Comparison of ENCODE assay signal across 8 cellular contexts in the genomic region with DNA sequence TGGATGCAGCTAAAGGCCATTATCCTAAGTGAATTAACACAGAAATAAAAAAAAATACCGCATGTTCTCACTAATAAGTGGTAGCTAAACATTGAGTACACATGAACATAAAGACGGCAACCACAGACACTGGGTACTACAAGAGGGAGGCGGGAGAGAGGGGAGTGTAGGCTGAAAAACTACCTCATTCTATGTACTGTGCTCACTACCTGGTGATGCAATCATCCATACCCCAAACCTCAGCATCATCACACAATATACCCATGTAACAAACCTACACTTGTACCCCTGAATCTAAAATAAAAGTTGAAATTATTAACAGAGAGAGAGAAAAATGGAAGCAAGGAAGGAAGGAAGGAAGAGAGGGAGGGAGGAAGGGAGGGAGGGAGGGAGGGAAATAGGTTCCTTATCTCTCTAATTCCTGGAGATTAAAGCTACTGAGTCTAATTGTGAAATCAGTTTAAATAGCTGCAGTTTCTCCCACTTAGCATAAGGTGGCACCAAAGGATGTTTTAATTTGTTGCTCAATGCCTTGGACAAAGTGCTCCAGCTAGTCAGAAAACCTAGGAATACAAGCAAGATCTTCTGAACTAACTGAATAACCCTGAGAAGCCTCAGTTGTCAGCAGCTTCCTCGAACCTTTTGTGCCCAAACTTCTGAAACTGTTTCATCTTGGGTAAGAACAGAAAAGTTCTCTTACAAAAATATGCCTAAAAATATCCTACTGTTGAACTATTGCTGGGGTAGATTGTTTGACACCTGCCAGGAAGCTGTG.
A peak's percentile ranks its signal among the peaks of the same experiment; 100 is the strongest.
DNase-seq lines count a peak whose midpoint lies in the region; ATAC-seq and TF ChIP-seq lines count a peak whose summit lies in the region.

No MANE protein-coding gene starts in this region.

- DNase-seq in ELR (ENCODE audit: low read depth) (peak; percentile 78), NOMO-1 treated with dmso at 0.1 percent for 144 hours (lab: John Stamatoyannopoulos, UW; ENCODE audit: unreplicated experiment) (peak; percentile 58), cerebellum (ENCODE audit: low spot score) (peak; percentile 39), lower lobe of right lung (no peak), aorta (no peak), ecto neural progenitor cell (ENCODE audit: low spot score) (no peak)
- DNase-seq in Jurkat, Clone E6-1 (ENCODE audit: low read depth, low spot score), result peak; percentile 61

- H3K36me3 ChIP-seq in lower lobe of right lung, result no peaks in the 10 kb centered on the region
- no peaks in the 10 kb centered on the region for H3K36me3 ChIP-seq in aorta (ENCODE audit: control insufficient read depth in 1 of 2, insufficient read depth in 2 of 2, low read length in 1 of 2)

- 42 to 61% methylated on average over 3 to 4 of the region's 4 CpGs for WGBS in aorta, 2 donors

- H3K9me3 ChIP-seq in lower lobe of right lung (no peaks in the 10 kb centered on the region), aorta (ENCODE audit: control insufficient read depth, low read length) (no peaks in the 10 kb centered on the region)

- no peak overlapping the region for H3K4me3 ChIP-seq in Jurkat, Clone E6-1 (ENCODE audit: low read length)
- no peak overlapping the region for H3K4me3 ChIP-seq in lower lobe of right lung
- H3K4me3 ChIP-seq in aorta (ENCODE audit: low read length in 2 of 2), result no peak overlapping the region

- H3K27ac ChIP-seq in lower lobe of right lung (no peak overlapping the region), aorta (ENCODE audit: low read depth in 1 of 2, low read length in 2 of 2) (no peak overlapping the region)

- no peaks in the 10 kb centered on the region for H3K27me3 ChIP-seq in lower lobe of right lung (ENCODE audit: low read depth)
- no peaks in the 10 kb centered on the region for H3K27me3 ChIP-seq in aorta (ENCODE audit: control insufficient read depth in 1 of 2, insufficient read depth in 2 of 2, low read length in 1 of 2)

- ATAC-seq in GM21576 (IDR thresholded peaks at IDR 0.05; ENCODE audit: unreplicated experiment) (peak; percentile 43), lower lobe of right lung (peak; percentile 82), aorta (ENCODE audit: low FRiP score) (peak; percentile 76)

- H3K4me1 ChIP-seq in lower lobe of right lung (no peaks in the 10 kb centered on the region), aorta (ENCODE audit: control insufficient read depth in 1 of 2, insufficient read depth in 2 of 2, low read length in 2 of 2) (no peaks in the 10 kb centered on the region)

- intact Hi-C loops in lower lobe of right lung (cut with DNase I) (loop anchor here (10.0 kb wide), 1 partner anchor 121 kb away; no protein-coding TSS in a partner anchor), aorta (cut with DNase I) (loop anchor here (2.0 to 10.0 kb wide), 3 partner anchors 81 to 123 kb away; a partner anchor contains a TSS)

- TF ChIP-seq CTCF in lower lobe of right lung (IDR thresholded peaks at IDR 0.05), result peak; percentile 55

Comparison
In these comparisons a context has a peak if more than half of its experiments do, and no peak if none do; other contexts are left out.
1. DNase-seq: peak in ELR (single experiment), Jurkat, Clone E6-1 (single experiment), NOMO-1 treated with dmso at 0.1 percent for 144 hours (single experiment) and cerebellum (single experiment); none in lower lobe of right lung (single experiment), aorta (0 of 2) and ecto neural progenitor cell (single experiment).
2. Peak in every context shown above with its lines, with median percentiles within 50 percentile points of each other: ATAC-seq.